ENCODE assay signal across 8 cellular contexts in genomic region chr4:112214397-112215264, GRCh38. TPM values are rescaled to one million over a fixed set of nuclear protein-coding genes. Genes with fewer than 3 reads are reported as not detected.
DNase-seq lines count a peak whose midpoint lies in the region; ATAC-seq and TF ChIP-seq lines count a peak whose summit lies in the region.

No MANE protein-coding gene starts in this region.

- TF ChIP-seq CTCF in GM12872 (IDR thresholded peaks at IDR 0.05; ENCODE audit: insufficient read depth, low read depth, low read length): peak; percentile 43
- TF ChIP-seq CTCF in psoas muscle (IDR thresholded peaks at IDR 0.05): peak; percentile 54

- ATAC-seq in psoas muscle: peak in 1 of 4 donors; percentile 69
- no peak for ATAC-seq in HG03280 (IDR thresholded peaks at IDR 0.05; ENCODE audit: unreplicated experiment)
- ATAC-seq in GM21786 (IDR thresholded peaks at IDR 0.05; ENCODE audit: unreplicated experiment): no peak

- no peaks in the 10 kb centered on the region for H3K36me3 ChIP-seq in psoas muscle (ENCODE audit: insufficient read depth in 1 of 2, low read depth in 1 of 2)

- H3K4me1 ChIP-seq in psoas muscle: no peaks in the 10 kb centered on the region

- peak; percentile 26 for DNase-seq in AG08396 (ENCODE audit: low spot score)
- peak; percentile 56 for DNase-seq in NCI-H460 (ENCODE audit: extremely low read depth, low read depth)
- DNase-seq in dedifferentiated amniotic fluid mesenchymal stem cell (ENCODE audit: extremely low spot score): peak; percentile 31
- DNase-seq in psoas muscle: no peak
- DNase-seq in pons (ENCODE audit: low spot score): no peak

- no peaks in the 10 kb centered on the region for H3K27me3 ChIP-seq in psoas muscle (ENCODE audit: insufficient read depth in 3 of 3, low read length in 2 of 3)

- H3K27ac ChIP-seq in psoas muscle: no peak overlapping the region

- H3K4me3 ChIP-seq in psoas muscle: no peak overlapping the region

- no peaks in the 10 kb centered on the region for H3K9me3 ChIP-seq in psoas muscle

- intact Hi-C loops in psoas muscle (cut with DNase I): no loop called here

RNA-seq across cellular contexts. Expression of gene AP1AR, which starts 17.0 kb away (rescaled TPM):
- total RNA-seq in NCI-H460 (2014; rRNA removed; shearing (Covaris generic)): 44.9 and 47.9 TPM in 2 replicates
- 28.9 and 61.2 TPM in 2 replicates for polyA plus RNA-seq in NCI-H460 (2014; cell fraction: nucleus; rRNA removed)
- total RNA-seq in psoas muscle: 10 to 100 TPM in 2 of 4 donors, 1 to 10 TPM in 2; 5.3 to 12.1 (median 10.2) TPM
- 10 to 100 TPM in 1 of 3 donors, 1 to 10 TPM in 2; 5.8 to 19.8 (median 9.9) TPM for polyA plus RNA-seq in psoas muscle

Comparison
In these comparisons a context has a peak if more than half of its experiments do, and no peak if none do; other contexts are left out.
1. DNase-seq: peak in AG08396 (single experiment), NCI-H460 (single experiment) and dedifferentiated amniotic fluid mesenchymal stem cell (single experiment); none in psoas muscle (0 of 2) and pons (single experiment).